In the genomic region with DNA sequence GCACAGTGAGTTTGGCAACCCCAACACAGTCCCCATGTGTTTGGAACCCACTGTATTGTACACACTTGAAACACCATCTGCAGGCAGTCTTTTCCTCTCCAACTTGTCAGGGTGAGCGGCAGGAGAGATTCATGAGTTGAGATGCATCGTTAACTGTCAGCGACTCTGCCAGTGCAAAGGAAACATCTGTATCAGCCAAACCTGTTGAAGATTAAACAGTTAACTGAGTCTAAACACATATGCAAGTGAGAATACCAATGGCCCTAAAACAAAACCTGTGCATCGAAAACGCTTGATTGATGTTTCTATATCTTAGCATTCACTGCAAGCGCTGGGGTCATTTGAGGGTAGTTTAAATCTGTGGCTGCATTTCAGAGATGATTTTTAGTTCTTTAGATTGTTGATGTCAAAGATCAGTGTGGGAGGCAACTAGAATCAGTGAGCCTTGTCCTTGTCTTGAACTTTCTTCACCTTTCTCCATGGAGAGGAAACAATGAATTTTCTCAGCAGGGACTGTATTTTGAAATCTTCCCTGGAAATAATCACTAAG, we compare ENCODE assay signal across 13 cellular contexts. TPM values are rescaled to one million over a fixed set of nuclear protein-coding genes. Genes with fewer than 3 reads are reported as not detected.
DNase-seq lines count a peak whose midpoint lies in the region; ATAC-seq and TF ChIP-seq lines count a peak whose summit lies in the region.
"Had no signal": no experiment of that assay in that cellular context is flagged by ENCODE, and none has a peak within 500 bp of the region (broad histone marks: within the 10 kb centered on the region; RNA-seq: fewer than 3 reads in every experiment).

No MANE protein-coding gene starts in this region.

- H3K9me3 ChIP-seq in right lobe of liver (no peaks in the 10 kb centered on the region), HAP-1 (no peaks in the 10 kb centered on the region)
- H3K9me3 ChIP-seq: psoas muscle, upper lobe of right lung had no signal

- no peak overlapping the region for H3K4me3 ChIP-seq in right lobe of liver
- no peak overlapping the region for H3K4me3 ChIP-seq in HAP-1
- H3K4me3 ChIP-seq: psoas muscle, upper lobe of right lung had no signal

- H3K4me1 ChIP-seq in right lobe of liver (no peaks in the 10 kb centered on the region), HAP-1 (peaks cover 3% of the 10 kb centered on the region; the same call in 1 of the 2 replicates)
- H3K4me1 ChIP-seq: psoas muscle, upper lobe of right lung had no signal

- no peak for TF ChIP-seq POLR2A in right lobe of liver (IDR thresholded peaks at IDR 0.05)

- 53% methylated on average over 6 of the region's 6 CpGs for WGBS in right lobe of liver (ENCODE audit: insufficient coverage, low coverage, low lambda C conversion rate, missing lambda C conversion rate)

- no peak overlapping the region for H3K27ac ChIP-seq in right lobe of liver
- H3K27ac ChIP-seq: foreskin keratinocyte, psoas muscle, upper lobe of right lung had no signal

- peak; percentile 85 for ATAC-seq in GM19463 (IDR thresholded peaks at IDR 0.05; ENCODE audit: unreplicated experiment)
- peak; percentile 59 for ATAC-seq in HG03103 (IDR thresholded peaks at IDR 0.05; ENCODE audit: low read depth, unreplicated experiment)
- ATAC-seq in right lobe of liver, result no peak
- ATAC-seq in HG03095 (IDR thresholded peaks at IDR 0.05; ENCODE audit: unreplicated experiment), result no peak
- ATAC-seq: activated T-cell treated with anti-CD3 and anti-CD28 coated beads, Interleukin-2, amount 50 U/mL, for 4 hours; foreskin keratinocyte; psoas muscle; upper lobe of right lung had no signal

- H3K27me3 ChIP-seq in right lobe of liver, result no peaks in the 10 kb centered on the region
- no peaks in the 10 kb centered on the region; the same call in 1 of the 2 replicates for H3K27me3 ChIP-seq in HAP-1 (ENCODE audit: low read depth)
- H3K27me3 ChIP-seq: foreskin keratinocyte, upper lobe of right lung had no signal

- no peaks in the 10 kb centered on the region for H3K36me3 ChIP-seq in right lobe of liver
- H3K36me3 ChIP-seq in HAP-1 (replicated peaks), result no peaks in the 10 kb centered on the region
- H3K36me3 ChIP-seq: upper lobe of right lung had no signal

- intact Hi-C loops in right lobe of liver (cut with DNase I), result no loop called here

- in situ Hi-C loops in HAP-1 (cut with MboI; ENCODE audit: low sequenced_read_pairs), result no loop called here

- no peak for TF ChIP-seq CTCF in right lobe of liver (IDR thresholded peaks at IDR 0.05)

- peak; percentile 17 for DNase-seq in AG20443 (ENCODE audit: low spot score)
- peak; percentile 55 to 69 for DNase-seq in SHP77 (lab: John Stamatoyannopoulos, UW)
- DNase-seq in right lobe of liver, result no peak
- DNase-seq in HAP-1 (ENCODE audit: low spot score in 2 of 2), result no peak
- DNase-seq in NCI-H2171 treated with DMSO at 0.1 percent for 48 hours (lab: John Stamatoyannopoulos, UW), result no peak
- DNase-seq: activated T-cell treated with anti-CD3 and anti-CD28 coated beads, Interleukin-2, amount 50 U/mL, for 4 hours; AML-193; foreskin keratinocyte; psoas muscle; upper lobe of right lung had no signal

RNA-seq across cellular contexts. Expression of a gene that starts 41.3 kb away (rescaled TPM):
- 10 to 100 TPM; 10.9 to 22.7 (median 16.8) TPM for total RNA-seq in right lobe of liver

Comparison
In these comparisons a context has a peak if more than half of its experiments do, and no peak if none do; other contexts are left out.
1. DNase-seq: peak in AG20443 (single experiment) and SHP77 (2 of 2); none in right lobe of liver (0 of 3), HAP-1 (0 of 2) and NCI-H2171 treated with DMSO at 0.1 percent for 48 hours (single experiment).
2. ATAC-seq: peak in GM19463 (single experiment) and HG03103 (single experiment); none in right lobe of liver (0 of 4) and HG03095 (single experiment).